Comparison of ENCODE assay signal across 11 cellular contexts in the genomic region with DNA sequence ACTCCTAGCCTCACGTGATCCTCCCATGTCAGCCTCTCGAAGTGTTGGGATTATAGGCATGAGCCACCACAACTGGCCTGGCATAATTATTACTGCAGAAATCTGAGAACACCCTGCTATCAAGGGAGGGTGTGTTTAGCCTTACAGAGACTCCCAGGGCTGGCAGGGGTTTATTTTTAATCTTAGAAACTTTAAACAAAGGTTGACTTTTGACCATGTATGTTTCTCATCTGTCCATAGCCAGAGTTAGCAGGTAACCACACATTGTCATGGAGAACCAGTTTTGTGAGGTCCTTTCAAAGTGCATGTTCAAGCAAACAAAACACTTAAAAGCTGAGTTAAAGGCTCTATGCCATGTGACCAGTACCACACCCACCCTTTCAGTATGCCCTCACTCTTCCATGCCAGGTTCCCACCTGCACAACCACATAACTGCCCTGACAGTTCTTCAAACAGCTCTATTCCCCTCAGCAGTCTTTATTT. TPM values are rescaled to one million over a fixed set of nuclear protein-coding genes. Genes with fewer than 3 reads are reported as not detected.
A peak's percentile ranks its signal among the peaks of the same experiment; 100 is the strongest.
DNase-seq lines count a peak whose midpoint lies in the region; ATAC-seq, FAIRE-seq and TF ChIP-seq lines count a peak whose summit lies in the region.
"Had no signal": no experiment of that assay in that cellular context is flagged by ENCODE, and none has a peak within 500 bp of the region (broad histone marks: within the 10 kb centered on the region; RNA-seq: fewer than 3 reads in every experiment).

No MANE protein-coding gene starts in this region.

- DNase-seq in CD14-positive monocyte (ENCODE audit: low spot score) (no peak), DND-41 (no peak), T-helper 17 cell (no peak), HepG2 (ENCODE audit: low spot score) (peak; percentile 38), RWPE1 (ENCODE audit: low spot score) (no peak), Ammon's horn (ENCODE audit: low spot score) (no peak), epidermal melanocyte (ENCODE audit: insufficient read length, low spot score) (no peak), NCI-H2081 treated with DMSO at 0.1 percent for 48 hours (lab: John Stamatoyannopoulos, UW) (no peak)
- DNase-seq: tibial artery had no signal

- H3K27ac Mint-ChIP-seq in CD14-positive monocyte = peak overlapping the region in 5 of 7 donors; percentile 32 to 56 (median 54)
- peak overlapping the region; percentile 65 for H3K27ac Mint-ChIP-seq in T-helper 17 cell

- H3K79me2 ChIP-seq in DND-41 (ENCODE audit: insufficient read depth, low read length) (peaks cover 88% of the 10 kb centered on the region), HepG2 (ENCODE audit: insufficient read depth, low read length) (peaks cover 97% of the 10 kb centered on the region)

- H3K4me3 ChIP-seq in DND-41 (ENCODE audit: low read depth in 1 of 2, low read length in 2 of 2) (no peak overlapping the region), HepG2 (replicated peaks in 1 of 3; ENCODE audit: insufficient read depth in 1 of 3, low read depth in 2 of 3, low read length in 3 of 3) (no peak overlapping the region)
- H3K4me3 ChIP-seq: tibial artery had no signal

- CTCF ChIA-PET in HepG2 (lab: Yijun Ruan, JAX; ENCODE audit: low intra/inter-chr PET ratio, low total read pairs) = no interaction called here
- CTCF ChIA-PET in RWPE1 (lab: Yijun Ruan, JAX) = interaction anchor here (1.4 kb wide), 1 partner anchor 10 kb away, joined by 5 read pairs; no protein-coding TSS in a partner anchor

- H3K9ac ChIP-seq in DND-41 (ENCODE audit: low read depth, low read length) (no peak overlapping the region), HepG2 (ENCODE audit: insufficient read depth, low read depth, low read length) (no peak overlapping the region)

- TF ChIP-seq RAD21 in HepG2 (CRISPR knock-in tag; IDR thresholded peaks at IDR 0.05) = no peak

- TF ChIP-seq POLR2A in HepG2 (IDR thresholded peaks at IDR 0.05; ENCODE audit: insufficient read depth in 1 of 2, low read depth in 2 of 2, low read length in 2 of 2) = 0 out of 4 replicates have a peak, but pooled peaks of 1 of the 2 experiments have one; percentile 18

- in situ Hi-C loops in HepG2 (cut with HindIII; ENCODE audit: extremely low pct_ligation_motif_present, low pct_unique_long_range_greater_than_20kb) = no loop called here

- H3K4me2 ChIP-seq in DND-41 (ENCODE audit: insufficient read depth, low read length) (no peak overlapping the region), HepG2 (ENCODE audit: low read depth, low read length) (peak overlapping the region; percentile 16; the same call in 1 of the 2 replicates)

- H3K4me1 Mint-ChIP-seq in CD14-positive monocyte (peaks cover 59% of the 10 kb centered on the region), T-helper 17 cell (peaks cover 46% of the 10 kb centered on the region)

- peaks cover 30% of the 10 kb centered on the region for H4K20me1 ChIP-seq in DND-41 (ENCODE audit: insufficient read depth, low read length)
- H4K20me1 ChIP-seq in HepG2 (ENCODE audit: insufficient read depth, low read length) = peaks cover 86% of the 10 kb centered on the region

- H3K4me1 ChIP-seq in DND-41 (ENCODE audit: insufficient read depth, low read length) (0 out of 2 replicates have a peak, but pooled peaks cover 2% of the 10 kb centered on the region), HepG2 (ENCODE audit: insufficient read depth, low read length) (peaks cover 97% of the 10 kb centered on the region)

- WGBS in HepG2 (ENCODE audit: low lambda C conversion rate) = 94% methylated on average over 2 of the region's 2 CpGs

- TF ChIP-seq CTCF in CD14-positive monocyte (IDR thresholded peaks at IDR 0.05) (no peak), DND-41 (IDR thresholded peaks at IDR 0.05; ENCODE audit: borderline replicate concordance, extremely low read depth, low read length, poor library complexity, severe bottlenecking) (no peak), HepG2 (CRISPR knock-in tag; IDR thresholded peaks at IDR 0.05) (no peak), RWPE1 (conservative IDR thresholded peaks at IDR 0.05; ENCODE audit: low read depth) (no peak)

- H3K27me3 Mint-ChIP-seq in CD14-positive monocyte (ENCODE audit: low read depth in 3 of 3) (no peaks in the 10 kb centered on the region), T-helper 17 cell (no peaks in the 10 kb centered on the region)

- H3K9me3 ChIP-seq in DND-41 (ENCODE audit: insufficient read depth, low read length, severe bottlenecking) = no peaks in the 10 kb centered on the region
- no peaks in the 10 kb centered on the region for H3K9me3 ChIP-seq in T-helper 17 cell (ENCODE audit: control insufficient read depth, low read length, poor library complexity, severe bottlenecking)
- no peaks in the 10 kb centered on the region for H3K9me3 ChIP-seq in HepG2 (ENCODE audit: low read length)
- H3K9me3 ChIP-seq: neutrophil, tibial artery had no signal

- H3K36me3 ChIP-seq in DND-41 (ENCODE audit: insufficient read depth, low read length) (0 out of 2 replicates have a peak, but pooled peaks cover 3% of the 10 kb centered on the region), HepG2 (replicated peaks in 1 of 2; ENCODE audit: control insufficient read depth in 1 of 2, insufficient read depth in 2 of 2, low read length in 2 of 2) (peaks cover 10 to 48% of the 10 kb centered on the region in 2 experiments)
- H3K36me3 ChIP-seq: tibial artery had no signal

- H3K27ac ChIP-seq in DND-41 (ENCODE audit: low read length) (no peak overlapping the region), HepG2 (ENCODE audit: extremely low read length, insufficient read depth, low read length) (peak overlapping the region; percentile 27), RWPE1 (no peak overlapping the region)
- H3K27ac ChIP-seq: neutrophil, tibial artery had no signal

- H3K4me3 Mint-ChIP-seq in CD14-positive monocyte (no peak overlapping the region), T-helper 17 cell (no peak overlapping the region)

- peaks cover 16 to 29% of the 10 kb centered on the region in 2 donors for H3K36me3 Mint-ChIP-seq in CD14-positive monocyte
- peaks cover 3% of the 10 kb centered on the region for H3K36me3 Mint-ChIP-seq in T-helper 17 cell (ENCODE audit: low read depth)

- no TSS peak for BruUV-seq in HepG2 (replicated peaks; lab: Mats Ljungman, UMichigan)

- peak; percentile 4 for FAIRE-seq in HepG2 (lab: Jason Lieb, UNC)

- intact Hi-C loops in CD14-positive monocyte (cut with micrococcal nuclease) (no loop called here), HepG2 (cut with micrococcal nuclease; ENCODE audit: unreplicated experiment) (no loop called here)

- H3K9me3 Mint-ChIP-seq in CD14-positive monocyte = peaks cover 0 to under 1% (median 0%) of the 10 kb centered on the region in 7 donors

- H3K27me3 ChIP-seq in DND-41 (ENCODE audit: insufficient read depth, low read length, poor library complexity) (no peaks in the 10 kb centered on the region), HepG2 (ENCODE audit: control insufficient read depth in 1 of 2, insufficient read depth in 2 of 2, low read length in 2 of 2) (no peaks in the 10 kb centered on the region)
- H3K27me3 ChIP-seq: neutrophil, tibial artery had no signal

- no peak for TF ChIP-seq EP300 in HepG2 (IDR thresholded peaks at IDR 0.05; ENCODE audit: low read depth in 2 of 2, low read length in 2 of 2)
- no peak for TF ChIP-seq EP300 in HepG2 (CRISPR knock-in tag; IDR thresholded peaks at IDR 0.05; ENCODE audit: borderline replicate concordance)

- H2AFZ ChIP-seq in DND-41 (ENCODE audit: low read depth, low read length) (no peak overlapping the region), HepG2 (ENCODE audit: low read length) (no peak overlapping the region)

- peak; percentile 52; the same call in 1 of the 3 replicates for ATAC-seq in DND-41 (ENCODE audit: insufficient read depth, low read depth)
- ATAC-seq in T-helper 17 cell = no peak
- peak; percentile 26 for ATAC-seq in HepG2

- POLR2A ChIA-PET in HepG2 (lab: Yijun Ruan, JAX) = interaction anchor here (3.1 to 6.4 kb wide), 2 partner anchors 11 to 15 kb away, joined by 15 to 76 read pairs; a partner anchor contains a TSS
- POLR2A ChIA-PET in RWPE1 (lab: Yijun Ruan, JAX; ENCODE audit: low non-redundant PET) = no interaction called here

RNA-seq across cellular contexts. Expression of a gene that starts 11.1 kb away (rescaled TPM):
- polyA plus RNA-seq in CD14-positive monocyte (10 to 100 TPM; 24.6 to 43.5 TPM), HepG2 (2011; rRNA removed) (117 and 140 TPM in 2 replicates)
- total RNA-seq in T-helper 17 cell (10 to 100 TPM; 44.2 to 70.9 TPM), HepG2 (2016; rRNA removed; fragmentation: Illumina TruSeq; extraction: Trizol) (71.8 and 79.5 TPM in 2 replicates)
- 41.9 and 49.0 TPM in 2 replicates for total RNA-seq in HepG2 (2016; cell fraction: cytosol; rRNA removed; fragmentation: Illumina TruSeq; extraction: Trizol; ENCODE audit: low read depth)
- total RNA-seq in HepG2 (2016; cell fraction: insoluble cytoplasmic fraction; rRNA removed; fragmentation: Illumina TruSeq; extraction: Trizol) = 64.5 and 73.0 TPM in 2 replicates
- total RNA-seq in HepG2 (2016; cell fraction: membrane; rRNA removed; fragmentation: Illumina TruSeq; extraction: Trizol) = 102 and 124 TPM in 2 replicates
- total RNA-seq in HepG2 (2016; cell fraction: nucleus; rRNA removed; fragmentation: Illumina TruSeq; extraction: Trizol) = 38.0 and 42.7 TPM in 2 replicates
- polyA plus RNA-seq in HepG2 (2011; cell fraction: cytosol; rRNA removed) = 63.7 and 115 TPM in 2 replicates
- polyA plus RNA-seq in HepG2 (2011; cell fraction: nucleus; rRNA removed) = 132 and 149 TPM in 2 replicates
- 62.2 and 69.8 TPM in 2 replicates for polyA plus RNA-seq in HepG2 (2012)
- polyA plus RNA-seq in HepG2 (2016; cell fraction: cytosol; fragmentation: Illumina TruSeq; extraction: Trizol; ENCODE audit: low read depth) = 51.8 and 68.8 TPM in 2 replicates
- 103 and 110 TPM in 2 replicates for polyA plus RNA-seq in HepG2 (2016; cell fraction: insoluble cytoplasmic fraction; fragmentation: Illumina TruSeq; extraction: Trizol; ENCODE audit: low read depth)
- 106 and 126 TPM in 2 replicates for polyA plus RNA-seq in HepG2 (2016; cell fraction: membrane; fragmentation: Illumina TruSeq; extraction: Trizol; ENCODE audit: low read depth)
- polyA plus RNA-seq in HepG2 (2016; cell fraction: nucleus; fragmentation: Illumina TruSeq; extraction: Trizol; ENCODE audit: insufficient read depth, low read depth) = 70.3 and 71.0 TPM in 2 replicates
- 134 and 280 TPM in 2 replicates for polyA minus RNA-seq in HepG2 (2011; rRNA and poly(A)+ RNA removed; ENCODE audit: low replicate concordance)
- polyA minus RNA-seq in HepG2 (2011; cell fraction: cytosol; rRNA and poly(A)+ RNA removed) = 79.8 and 91.3 TPM in 2 replicates
- polyA minus RNA-seq in HepG2 (2011; cell fraction: nucleus; rRNA and poly(A)+ RNA removed) = 24.6 and 28.0 TPM in 2 replicates

RNA-seq across cellular contexts. Expression of a gene that starts 48.1 kb away (rescaled TPM):
- polyA plus RNA-seq in CD14-positive monocyte (not detected), HepG2 (2011; rRNA removed) (0.03 TPM in 1 of 2 replicates, not detected in the other)
- total RNA-seq in T-helper 17 cell (1 to 10 TPM in 1 of 2 donors, under 1 TPM in 1; 0.92 to 1.6 TPM), HepG2 (2016; rRNA removed; fragmentation: Illumina TruSeq; extraction: Trizol) (not detected in 2 replicates)
- total RNA-seq in HepG2 (2016; cell fraction: cytosol; rRNA removed; fragmentation: Illumina TruSeq; extraction: Trizol; ENCODE audit: low read depth) = 0.18 TPM in 1 of 2 replicates, not detected in the other
- total RNA-seq in HepG2 (2016; cell fraction: insoluble cytoplasmic fraction; rRNA removed; fragmentation: Illumina TruSeq; extraction: Trizol) = 0.09 TPM in 1 of 2 replicates, not detected in the other
- total RNA-seq in HepG2 (2016; cell fraction: membrane; rRNA removed; fragmentation: Illumina TruSeq; extraction: Trizol) = 0.15 TPM in 1 of 2 replicates, not detected in the other
- total RNA-seq in HepG2 (2016; cell fraction: nucleus; rRNA removed; fragmentation: Illumina TruSeq; extraction: Trizol) = 0.28 TPM in 1 of 2 replicates, not detected in the other
- polyA plus RNA-seq in HepG2 (2011; cell fraction: cytosol; rRNA removed) = 0.03 and 0.18 TPM in 2 replicates
- polyA plus RNA-seq in HepG2 (2011; cell fraction: nucleus; rRNA removed) = 0.10 and 0.48 TPM in 2 replicates
- polyA plus RNA-seq in HepG2 (2012) = 0.15 TPM in 1 of 2 replicates, not detected in the other
- polyA plus RNA-seq in HepG2 (2016; cell fraction: cytosol; fragmentation: Illumina TruSeq; extraction: Trizol; ENCODE audit: low read depth) = not detected in 2 replicates
- polyA plus RNA-seq in HepG2 (2016; cell fraction: insoluble cytoplasmic fraction; fragmentation: Illumina TruSeq; extraction: Trizol; ENCODE audit: low read depth) = not detected in 2 replicates
- not detected in 2 replicates for polyA plus RNA-seq in HepG2 (2016; cell fraction: membrane; fragmentation: Illumina TruSeq; extraction: Trizol; ENCODE audit: low read depth)
- not detected in 2 replicates for polyA plus RNA-seq in HepG2 (2016; cell fraction: nucleus; fragmentation: Illumina TruSeq; extraction: Trizol; ENCODE audit: insufficient read depth, low read depth)
- 0.09 and 0.32 TPM in 2 replicates for polyA minus RNA-seq in HepG2 (2011; rRNA and poly(A)+ RNA removed; ENCODE audit: low replicate concordance)
- polyA minus RNA-seq in HepG2 (2011; cell fraction: cytosol; rRNA and poly(A)+ RNA removed) = 0.30 TPM in 1 of 2 replicates, not detected in the other
- polyA minus RNA-seq in HepG2 (2011; cell fraction: nucleus; rRNA and poly(A)+ RNA removed) = 0.26 and 0.50 TPM in 2 replicates
- polyA plus RNA-seq: adipose tissue had no signal
